In the genomic region with DNA sequence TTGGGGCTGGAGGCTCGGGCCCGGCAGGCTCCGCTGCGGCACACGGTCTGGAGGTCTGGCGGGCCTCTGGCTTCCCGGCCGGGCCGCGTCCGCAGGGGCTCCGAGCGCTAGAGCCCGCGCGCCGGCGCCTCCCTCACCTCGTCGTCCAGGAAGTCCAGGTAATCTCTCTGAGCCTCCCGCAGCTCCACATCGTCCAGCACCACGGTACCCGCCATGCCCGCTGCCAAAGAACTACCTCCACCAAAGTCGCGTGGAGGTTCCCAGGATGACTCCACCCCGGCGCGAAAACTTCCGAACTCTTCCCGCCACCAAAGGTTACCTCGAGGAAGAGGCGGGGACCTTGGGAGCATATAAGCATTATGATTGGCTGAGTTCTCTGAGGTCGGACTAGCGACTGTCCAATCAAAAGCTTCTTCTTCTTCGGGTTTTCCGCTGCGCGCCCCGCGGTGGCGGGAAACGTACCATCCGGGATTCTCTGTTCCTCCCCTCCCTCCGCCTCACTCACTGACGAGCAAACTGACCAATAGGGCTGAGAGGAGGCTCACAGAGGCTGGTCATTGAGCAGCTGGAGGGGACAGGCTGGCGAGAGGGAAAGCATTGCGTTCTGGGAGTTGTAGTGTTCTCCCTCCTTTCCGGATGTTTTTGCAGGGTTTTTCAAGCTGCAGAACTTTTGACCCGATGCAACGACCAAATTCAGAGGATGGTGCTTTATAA, we compare ENCODE assay signal across 1 cellular context.
TF ChIP-seq lines count a peak whose summit lies in the region.

Gene MCM3, minus strand, starts transcription at position 283 of the 714 bp plus-strand sequence. Its CDS starts 68 bp downstream, at position 215.

TF ChIP-seq in K562, 482 proteins besides CTCF, POLR2A, EP300 and RAD21 (continued from another document and continues in another):
- TF ChIP-seq MYBL2 (IDR thresholded peaks at IDR 0.05; ENCODE audit: low read depth) (peak; percentile 17; the same call in 1 of the 2 replicates), MYBL2 (CRISPR knock-in tag; IDR thresholded peaks at IDR 0.05; ENCODE audit: borderline replicate concordance) (no peak), NR2C1 (IDR thresholded peaks at IDR 0.05) (peak; percentile 87), NR2C1 (tag; IDR thresholded peaks at IDR 0.05) (peak; percentile 88), CREB5 (CRISPR knock-in tag; IDR thresholded peaks at IDR 0.05) (no peak), RBM22 (IDR thresholded peaks at IDR 0.05; ENCODE audit: low read depth, low read length, poor library complexity, severe bottlenecking) (peak; percentile 50), SRSF3 (IDR thresholded peaks at IDR 0.05; ENCODE audit: insufficient read depth, low read length) (no peak), ETV1 (tag; conservative IDR thresholded peaks at IDR 0.05; ENCODE audit: low read depth) (peak; percentile 67; the same call in 1 of the 2 replicates), PHF20 (IDR thresholded peaks at IDR 0.05; ENCODE audit: partially characterized antibody) (peak; percentile 59), TAF1 (IDR thresholded peaks at IDR 0.05; ENCODE audit: control insufficient read depth, extremely low read depth, insufficient read depth, low read length, severe bottlenecking) (peak; percentile 74), DACH1 (IDR thresholded peaks at IDR 0.05; ENCODE audit: partially characterized antibody) (peak; percentile 81), MXD1 (CRISPR knock-in tag; IDR thresholded peaks at IDR 0.05; ENCODE audit: borderline replicate concordance, poor library complexity, severe bottlenecking) (peak; percentile 71), CREBBP (IDR thresholded peaks at IDR 0.05; ENCODE audit: low read depth, low read length) (no peak), TCF3 (CRISPR knock-in tag; IDR thresholded peaks at IDR 0.05) (0 out of 2 replicates have a peak, but pooled peaks have one; percentile 5), FOXP1 (CRISPR knock-in tag; IDR thresholded peaks at IDR 0.05) (peak; percentile 56; the same call in 1 of the 2 replicates), DEAF1 (CRISPR knock-in tag; IDR thresholded peaks at IDR 0.05) (no peak), ATF6 (CRISPR knock-in tag; IDR thresholded peaks at IDR 0.05) (peak; percentile 97), TRIM24 (IDR thresholded peaks at IDR 0.05) (peak in 1 of 2 experiments; percentile 66; a peak in 2 of 4 replicates), C11orf30 (IDR thresholded peaks at IDR 0.05; ENCODE audit: low read depth) (peak; percentile 38; the same call in 1 of the 2 replicates), JUND (IDR thresholded peaks at IDR 0.05; ENCODE audit: borderline replicate concordance, low read depth, low read length) (peak; percentile 62; the same call in 1 of the 2 replicates), JUND (tag; IDR thresholded peaks at IDR 0.05; ENCODE audit: borderline replicate concordance, low read depth, low read length) (no peak), SMARCE1 (IDR thresholded peaks at IDR 0.05) (no peak; the same call in 1 of the 2 replicates), PPARD (CRISPR knock-in tag; IDR thresholded peaks at IDR 0.05) (no peak), HOMEZ (CRISPR knock-in tag; IDR thresholded peaks at IDR 0.05) (no peak), ESRRA (IDR thresholded peaks at IDR 0.05; ENCODE audit: borderline replicate concordance, low read depth) (peak; percentile 71), TOE1 (IDR thresholded peaks at IDR 0.05; ENCODE audit: borderline replicate concordance) (no peak; the same call in 1 of the 2 replicates), TOE1 (CRISPR knock-in tag; IDR thresholded peaks at IDR 0.05; ENCODE audit: borderline replicate concordance, low read depth) (no peak), COPS2 (conservative IDR thresholded peaks at IDR 0.05) (no peak), ZKSCAN1 (IDR thresholded peaks at IDR 0.05; ENCODE audit: low read depth, low read length) (no peak), FOXP4 (CRISPR knock-in tag; IDR thresholded peaks at IDR 0.05; ENCODE audit: borderline replicate concordance) (no peak), ZNF232 (CRISPR knock-in tag; IDR thresholded peaks at IDR 0.05) (0 out of 2 replicates have a peak, but pooled peaks have one; percentile 58), MAZ (CRISPR knock-in tag; conservative IDR thresholded peaks at IDR 0.05 in 1 of 2, IDR thresholded peaks at IDR 0.05 in 1 of 2) (peak; percentile 19 to 59; a peak in 2 of 4 replicates), CHD1 (IDR thresholded peaks at IDR 0.05; ENCODE audit: low read length) (peak; percentile 68), NFE2 (IDR thresholded peaks at IDR 0.05; ENCODE audit: low read depth) (no peak)
- TF ChIP-seq, protein P1, sequence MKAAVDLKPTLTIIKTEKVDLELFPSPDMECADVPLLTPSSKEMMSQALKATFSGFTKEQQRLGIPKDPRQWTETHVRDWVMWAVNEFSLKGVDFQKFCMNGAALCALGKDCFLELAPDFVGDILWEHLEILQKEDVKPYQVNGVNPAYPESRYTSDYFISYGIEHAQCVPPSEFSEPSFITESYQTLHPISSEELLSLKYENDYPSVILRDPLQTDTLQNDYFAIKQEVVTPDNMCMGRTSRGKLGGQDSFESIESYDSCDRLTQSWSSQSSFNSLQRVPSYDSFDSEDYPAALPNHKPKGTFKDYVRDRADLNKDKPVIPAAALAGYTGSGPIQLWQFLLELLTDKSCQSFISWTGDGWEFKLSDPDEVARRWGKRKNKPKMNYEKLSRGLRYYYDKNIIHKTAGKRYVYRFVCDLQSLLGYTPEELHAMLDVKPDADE (conservative IDR thresholded peaks at IDR 0.05; ENCODE audit: control insufficient read depth, low read depth, low read length), result peak; percentile 20; the same call in 1 of the 2 replicates
- TF ChIP-seq, protein P2, sequence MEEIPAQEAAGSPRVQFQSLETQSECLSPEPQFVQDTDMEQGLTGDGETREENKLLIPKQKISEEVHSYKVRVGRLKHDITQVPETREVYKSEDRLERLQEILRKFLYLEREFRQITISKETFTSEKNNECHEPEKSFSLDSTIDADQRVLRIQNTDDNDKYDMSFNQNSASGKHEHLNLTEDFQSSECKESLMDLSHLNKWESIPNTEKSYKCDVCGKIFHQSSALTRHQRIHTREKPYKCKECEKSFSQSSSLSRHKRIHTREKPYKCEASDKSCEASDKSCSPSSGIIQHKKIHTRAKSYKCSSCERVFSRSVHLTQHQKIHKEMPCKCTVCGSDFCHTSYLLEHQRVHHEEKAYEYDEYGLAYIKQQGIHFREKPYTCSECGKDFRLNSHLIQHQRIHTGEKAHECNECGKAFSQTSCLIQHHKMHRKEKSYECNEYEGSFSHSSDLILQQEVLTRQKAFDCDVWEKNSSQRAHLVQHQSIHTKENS (CRISPR knock-in tag; IDR thresholded peaks at IDR 0.05), result no peak
- TF ChIP-seq, protein P3, sequence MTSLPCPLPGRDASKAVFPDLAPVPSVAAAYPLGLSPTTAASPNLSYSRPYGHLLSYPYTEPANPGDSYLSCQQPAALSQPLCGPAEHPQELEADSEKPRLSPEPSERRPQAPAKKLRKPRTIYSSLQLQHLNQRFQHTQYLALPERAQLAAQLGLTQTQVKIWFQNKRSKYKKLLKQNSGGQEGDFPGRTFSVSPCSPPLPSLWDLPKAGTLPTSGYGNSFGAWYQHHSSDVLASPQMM (CRISPR knock-in tag; IDR thresholded peaks at IDR 0.05), result no peak
- TF ChIP-seq, protein P4, sequence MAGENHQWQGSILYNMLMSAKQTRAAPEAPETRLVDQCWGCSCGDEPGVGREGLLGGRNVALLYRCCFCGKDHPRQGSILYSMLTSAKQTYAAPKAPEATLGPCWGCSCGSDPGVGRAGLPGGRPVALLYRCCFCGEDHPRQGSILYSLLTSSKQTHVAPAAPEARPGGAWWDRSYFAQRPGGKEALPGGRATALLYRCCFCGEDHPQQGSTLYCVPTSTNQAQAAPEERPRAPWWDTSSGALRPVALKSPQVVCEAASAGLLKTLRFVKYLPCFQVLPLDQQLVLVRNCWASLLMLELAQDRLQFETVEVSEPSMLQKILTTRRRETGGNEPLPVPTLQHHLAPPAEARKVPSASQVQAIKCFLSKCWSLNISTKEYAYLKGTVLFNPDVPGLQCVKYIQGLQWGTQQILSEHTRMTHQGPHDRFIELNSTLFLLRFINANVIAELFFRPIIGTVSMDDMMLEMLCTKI (IDR thresholded peaks at IDR 0.05; ENCODE audit: partially characterized antibody), result no peak
- TF ChIP-seq, protein P5, sequence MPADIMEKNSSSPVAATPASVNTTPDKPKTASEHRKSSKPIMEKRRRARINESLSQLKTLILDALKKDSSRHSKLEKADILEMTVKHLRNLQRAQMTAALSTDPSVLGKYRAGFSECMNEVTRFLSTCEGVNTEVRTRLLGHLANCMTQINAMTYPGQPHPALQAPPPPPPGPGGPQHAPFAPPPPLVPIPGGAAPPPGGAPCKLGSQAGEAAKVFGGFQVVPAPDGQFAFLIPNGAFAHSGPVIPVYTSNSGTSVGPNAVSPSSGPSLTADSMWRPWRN (IDR thresholded peaks at IDR 0.05; ENCODE audit: low read depth), result 0 out of 2 replicates have a peak, but pooled peaks have one; percentile 34
